Comparison of ENCODE assay signal across 1 cellular context in the genomic region with DNA sequence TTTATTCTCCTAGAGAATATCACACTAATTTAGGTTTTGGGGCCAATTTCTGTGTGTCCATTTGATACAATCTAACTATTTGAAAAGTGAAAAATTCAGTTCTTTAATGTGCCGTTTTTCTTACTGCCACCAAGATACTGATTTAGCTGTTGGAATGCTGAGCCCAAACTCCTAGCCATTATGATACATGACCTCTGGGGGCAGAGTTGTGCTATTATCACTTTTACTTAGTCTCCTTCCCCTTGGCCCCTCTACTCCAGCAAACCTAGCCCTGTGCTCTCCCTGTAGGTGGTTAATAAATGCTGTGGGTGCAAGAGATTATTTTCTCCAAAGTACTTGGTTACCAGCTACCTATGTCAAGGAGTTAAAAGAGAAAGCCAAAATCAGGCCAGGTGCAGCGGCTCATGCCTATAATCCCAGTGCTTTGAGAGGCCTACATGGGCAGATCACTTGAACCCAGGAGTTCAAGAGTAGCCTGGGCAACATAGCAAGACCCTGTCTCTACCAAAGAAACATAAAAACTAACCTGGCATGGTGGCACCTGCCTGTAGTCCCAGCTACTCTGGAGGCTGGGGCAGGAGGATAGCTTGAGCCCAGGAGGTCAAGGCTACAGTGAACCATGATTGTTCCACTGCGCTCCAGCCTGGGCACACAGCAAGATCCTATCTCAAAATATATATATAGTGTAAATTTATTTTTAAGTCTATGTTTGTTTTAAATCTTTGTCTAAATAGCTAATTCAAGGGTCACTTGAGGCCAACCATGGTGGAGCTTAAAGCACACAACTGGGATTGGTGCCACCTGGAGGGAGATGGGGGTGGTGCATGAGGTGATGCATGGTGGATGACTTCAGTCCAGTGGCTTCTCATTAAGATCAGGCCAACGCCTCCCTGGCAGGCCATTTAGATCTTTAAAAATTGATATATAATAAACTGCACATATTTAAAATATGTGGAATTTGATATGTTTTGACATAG.
TF ChIP-seq lines count a peak whose summit lies in the region.

No MANE protein-coding gene starts in this region.

TF ChIP-seq in SK-N-SH treated with all-trans-retinoic acid at 6 μM for 48 hours, 23 proteins besides CTCF, POLR2A, EP300 and RAD21 (continued from another document):
- TF ChIP-seq, protein P1, sequence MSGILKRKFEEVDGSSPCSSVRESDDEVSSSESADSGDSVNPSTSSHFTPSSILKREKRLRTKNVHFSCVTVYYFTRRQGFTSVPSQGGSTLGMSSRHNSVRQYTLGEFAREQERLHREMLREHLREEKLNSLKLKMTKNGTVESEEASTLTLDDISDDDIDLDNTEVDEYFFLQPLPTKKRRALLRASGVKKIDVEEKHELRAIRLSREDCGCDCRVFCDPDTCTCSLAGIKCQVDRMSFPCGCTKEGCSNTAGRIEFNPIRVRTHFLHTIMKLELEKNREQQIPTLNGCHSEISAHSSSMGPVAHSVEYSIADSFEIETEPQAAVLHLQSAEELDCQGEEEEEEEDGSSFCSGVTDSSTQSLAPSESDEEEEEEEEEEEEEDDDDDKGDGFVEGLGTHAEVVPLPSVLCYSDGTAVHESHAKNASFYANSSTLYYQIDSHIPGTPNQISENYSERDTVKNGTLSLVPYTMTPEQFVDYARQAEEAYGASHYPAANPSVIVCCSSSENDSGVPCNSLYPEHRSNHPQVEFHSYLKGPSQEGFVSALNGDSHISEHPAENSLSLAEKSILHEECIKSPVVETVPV (CRISPR knock-in tag; IDR thresholded peaks at IDR 0.05) = no peak
- TF ChIP-seq BACH2 (CRISPR knock-in tag; IDR thresholded peaks at IDR 0.05; ENCODE audit: borderline replicate concordance) = no peak
- no peak for TF ChIP-seq RARB (CRISPR knock-in tag; IDR thresholded peaks at IDR 0.05)
